8 cellular contexts compared by ENCODE assay signal in the genomic region with DNA sequence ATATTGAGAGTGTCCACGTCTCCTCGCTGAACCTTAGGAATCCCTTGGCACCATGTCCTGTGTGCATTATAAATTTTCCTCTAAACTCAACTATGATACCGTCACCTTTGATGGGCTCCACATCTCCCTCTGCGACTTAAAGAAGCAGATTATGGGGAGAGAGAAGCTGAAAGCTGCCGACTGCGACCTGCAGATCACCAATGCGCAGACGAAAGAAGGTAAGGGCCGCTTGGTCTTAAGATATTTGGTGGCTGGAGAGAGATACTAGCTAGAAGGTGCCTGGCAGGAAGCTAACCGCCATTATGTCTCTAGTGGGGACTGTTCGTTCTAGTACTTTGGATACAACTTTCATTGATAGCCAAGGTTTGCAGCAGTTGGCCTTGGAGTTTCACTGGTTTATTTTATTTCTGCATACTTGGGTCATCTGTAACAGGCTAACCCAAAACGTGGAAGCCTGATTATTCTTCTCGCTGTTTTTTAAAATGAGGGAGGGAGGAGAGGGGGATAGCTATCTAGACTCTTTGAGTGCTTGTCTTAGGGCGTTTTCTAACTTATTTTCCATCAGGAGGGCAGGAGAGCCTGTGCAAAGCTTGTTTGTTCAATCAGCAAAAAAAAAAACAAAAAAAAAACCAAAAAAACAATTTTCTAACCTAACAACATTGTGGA. TPM values are rescaled to one million over a fixed set of nuclear protein-coding genes. Genes with fewer than 3 reads are reported as not detected.
DNase-seq lines count a peak whose midpoint lies in the region; ATAC-seq, FAIRE-seq and TF ChIP-seq lines count a peak whose summit lies in the region.

No MANE protein-coding gene starts in this region.

- H3K9me3 ChIP-seq in colonic mucosa (no peaks in the 10 kb centered on the region), mesodermal cell (ENCODE audit: control insufficient read depth, low read length) (no peaks in the 10 kb centered on the region), aorta (ENCODE audit: control insufficient read depth, low read length) (no peaks in the 10 kb centered on the region)

- CTCF ChIA-PET in AG04449 (lab: Yijun Ruan, JAX), result interaction anchor here (1.2 to 1.6 kb wide), 2 partner anchors 10 to 12 kb away, joined by 3 to 5 read pairs; no protein-coding TSS in a partner anchor

- H3K36me3 ChIP-seq in colonic mucosa, result no peaks in the 10 kb centered on the region
- peaks cover 12% of the 10 kb centered on the region for H3K36me3 ChIP-seq in mesodermal cell (ENCODE audit: control insufficient read depth, insufficient read depth, low read length)
- no peaks in the 10 kb centered on the region for H3K36me3 ChIP-seq in aorta (ENCODE audit: control insufficient read depth in 1 of 2, insufficient read depth in 2 of 2, low read length in 1 of 2)

- WGBS in mesodermal cell (ENCODE audit: insufficient coverage in 2 of 2), 2 experiments, result 0 to 1% methylated on average over 8 to 9 of the region's 14 CpGs
- 0% methylated on average over 14 of the region's 14 CpGs for whole genome bisulfite sequencing in aorta, 2 donors

- peak overlapping the region; percentile 95 to 100 for H3K9ac ChIP-seq in colonic mucosa (ENCODE audit: low read depth in 2 of 2, low read length in 2 of 2)

- H3K27ac ChIP-seq in colonic mucosa (peak overlapping the region; percentile 99), mesodermal cell (ENCODE audit: low read depth, low read length, severe bottlenecking) (peak overlapping the region; percentile 98), aorta (ENCODE audit: low read depth in 1 of 2, low read length in 2 of 2) (peak overlapping the region in 1 of 2 donors; percentile 97)

- DNase-seq in AG04449 (ENCODE audit: low read depth, low spot score) (no peak), GM12891 (ENCODE audit: insufficient read length, low spot score) (no peak), RKO (ENCODE audit: low spot score) (peak; percentile 61), colonic mucosa (peak; percentile 25), aorta (no peak)

- H3K27me3 ChIP-seq in colonic mucosa (no peaks in the 10 kb centered on the region), aorta (ENCODE audit: control insufficient read depth in 1 of 2, insufficient read depth in 2 of 2, low read length in 1 of 2) (no peaks in the 10 kb centered on the region)

- H3K4me1 ChIP-seq in colonic mucosa (peaks cover 4% of the 10 kb centered on the region), mesodermal cell (ENCODE audit: control insufficient read depth, insufficient read depth, low read length, poor library complexity, severe bottlenecking) (peaks cover 18% of the 10 kb centered on the region), aorta (ENCODE audit: control insufficient read depth in 1 of 2, insufficient read depth in 2 of 2, low read length in 2 of 2) (no peaks in the 10 kb centered on the region)

- intact Hi-C loops in colonic mucosa (cut with DNase I) (loop anchor here (10.0 kb wide), 1 partner anchor 194 kb away; no protein-coding TSS in a partner anchor), aorta (cut with DNase I) (no loop called here)

- TF ChIP-seq CTCF in AG04449 (IDR thresholded peaks at IDR 0.05; ENCODE audit: insufficient read depth, low read length, missing control alignments), result no peak
- TF ChIP-seq CTCF in colonic mucosa (IDR thresholded peaks at IDR 0.05), result no peak

- no peak for FAIRE-seq in GM12891 (lab: Jason Lieb, UNC)

- POLR2A ChIA-PET in AG04449 (lab: Yijun Ruan, JAX), result no interaction called here

- peak; percentile 27; the same call in 1 of the 2 replicates for TF ChIP-seq POLR2A in GM12891 (IDR thresholded peaks at IDR 0.05; ENCODE audit: low read depth, low read length)

- H3K4me3 ChIP-seq in AG04449 (ENCODE audit: low read depth, low read length) (peak overlapping the region; percentile 89), colonic mucosa (peak overlapping the region; percentile 74), mesodermal cell (ENCODE audit: extremely low read depth, insufficient read depth, low read length, poor library complexity, severe bottlenecking) (peak overlapping the region; percentile 93), aorta (ENCODE audit: low read length in 2 of 2) (peak overlapping the region; percentile 80 to 90)

- ATAC-seq in aorta (ENCODE audit: low FRiP score) (no peak), HG03520 (IDR thresholded peaks at IDR 0.05; ENCODE audit: unreplicated experiment) (no peak), HG03196 (IDR thresholded peaks at IDR 0.05; ENCODE audit: unreplicated experiment) (no peak)

TF ChIP-seq in GM12891, 5 proteins besides CTCF, POLR2A, EP300 and RAD21:
- 0 out of 2 replicates have a peak, but pooled peaks have one; percentile 9 for TF ChIP-seq TAF1 (IDR thresholded peaks at IDR 0.05; ENCODE audit: low read depth, low read length)
- TF ChIP-seq PAX5 (IDR thresholded peaks at IDR 0.05; ENCODE audit: insufficient read depth, low read length, severe bottlenecking), result no peak

RNA-seq across cellular contexts. Expression of a gene that starts 1.3 kb away (rescaled TPM):
- polyA plus RNA-seq in GM12891 (2012; ENCODE audit: low read depth, missing spikeins), result 48.2 TPM
- total RNA-seq in colonic mucosa, result 10 to 100 TPM; 34.7 to 39.0 TPM
- polyA plus RNA-seq in mesodermal cell (2013, experiment 1 of 2), result 59.0 TPM
- polyA plus RNA-seq in mesodermal cell (2013, experiment 2 of 2), result 64.6 TPM
- total RNA-seq in aorta, result 10 to 100 TPM; 62.9 to 65.8 TPM
- polyA plus RNA-seq in aorta, result 10 to 100 TPM; 11.9 to 45.2 TPM

Comparison
In these comparisons a context has a peak if more than half of its experiments do, and no peak if none do; other contexts are left out.
1. DNase-seq: peak in RKO (single experiment) and colonic mucosa (single experiment); none in AG04449 (single experiment), GM12891 (single experiment) and aorta (0 of 2).
2. Peak in every context shown above with its lines, with median percentiles within 50 percentile points of each other: H3K4me3 ChIP-seq.